ENCODE assay signal across 15 cellular contexts in the genomic region with DNA sequence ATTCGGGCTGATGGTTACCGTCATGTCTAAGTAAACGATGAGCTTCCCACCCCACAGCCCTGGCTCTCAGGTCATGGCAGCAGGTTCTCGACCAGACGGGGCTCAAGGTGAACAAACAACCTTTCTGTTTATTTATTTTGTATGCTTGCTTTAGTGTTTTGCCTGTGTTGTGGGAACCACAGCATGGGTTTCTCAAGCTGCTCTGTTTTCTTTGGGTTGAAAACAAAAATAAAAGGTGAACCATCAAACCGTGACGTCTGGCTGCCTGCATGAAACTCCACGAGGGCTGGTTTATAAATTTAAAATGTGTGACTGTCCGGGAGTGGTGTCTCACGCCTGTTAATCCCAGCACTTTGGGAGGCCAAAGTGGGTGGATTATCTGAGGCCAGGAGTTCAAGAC. TPM values are rescaled to one million over a fixed set of nuclear protein-coding genes. Genes with fewer than 3 reads are reported as not detected.
"Had no signal": no experiment of that assay in that cellular context is flagged by ENCODE, and none has a peak within 500 bp of the region (broad histone marks: within the 10 kb centered on the region; RNA-seq: fewer than 3 reads in every experiment).

No MANE protein-coding gene starts in this region.

- H3K4me1 ChIP-seq: colonic mucosa had no signal

- H2AFZ ChIP-seq: hepatocyte had no signal

- H3K36me3 ChIP-seq: colonic mucosa, esophagus muscularis mucosa, upper lobe of right lung had no signal

- ATAC-seq: activated CD8-positive, alpha-beta T cell treated with anti-CD3 and anti-CD28 coated beads for 36 hours; activated naive CD4-positive, alpha-beta T cell treated with anti-CD3 and anti-CD28 coated beads, Interleukin-2, amount 50 U/mL, for 72 hours; activated T-cell treated with anti-CD3 and anti-CD28 coated beads, Interleukin-2, amount 50 U/mL, for 4 hours; natural killer cell treated with Interleukin-12 subunit alpha and Interleukin-12 subunit beta and Interleukin-15 and Interleukin-18, amount 100 ng/mL, for 72 hours; upper lobe of right lung; WTC11 had no signal

- H3K27ac ChIP-seq: esophagus muscularis mucosa, hepatocyte, upper lobe of right lung had no signal

- H3K4me2 ChIP-seq: hepatocyte, smooth muscle cell had no signal

- DNase-seq: activated CD4-positive, alpha-beta T cell treated with anti-CD3 and anti-CD28 coated beads for 4 hours; activated CD8-positive, alpha-beta T cell treated with anti-CD3 and anti-CD28 coated beads for 36 hours; activated effector memory CD4-positive, alpha-beta T cell treated with Interleukin-2 at 50 U/mL for 16 hours; activated T-cell treated with anti-CD3 and anti-CD28 coated beads, Interleukin-2, amount 50 U/mL, for 4 hours; central memory CD4-positive, alpha-beta T cell; mesenchymal stem cell; upper lobe of right lung had no signal

- H3K9me3 ChIP-seq: colonic mucosa, esophagus muscularis mucosa, upper lobe of right lung had no signal

- H3K27me3 ChIP-seq: colonic mucosa, esophagus muscularis mucosa, hepatocyte, upper lobe of right lung had no signal

- H3K4me3 ChIP-seq: colonic mucosa, esophagus muscularis mucosa, hepatocyte, smooth muscle cell, upper lobe of right lung had no signal

RNA-seq across cellular contexts. Expression of gene TMEM51, which starts 28.0 kb away (rescaled TPM):
- total RNA-seq: activated CD8-positive, alpha-beta T cell treated with anti-CD3 and anti-CD28 coated beads for 36 hours; natural killer cell treated with Interleukin-12 subunit alpha and Interleukin-12 subunit beta and Interleukin-15 and Interleukin-18, amount 100 ng/mL, for 72 hours; T-helper 2 cell treated with Interferon-gamma antibody and Interleukin-4, amounts not matched to agents 100 ng/mL and 5 ng/mL, for 36 hours had no signal
